Comparison of ENCODE assay signal across 8 cellular contexts in the genomic region with DNA sequence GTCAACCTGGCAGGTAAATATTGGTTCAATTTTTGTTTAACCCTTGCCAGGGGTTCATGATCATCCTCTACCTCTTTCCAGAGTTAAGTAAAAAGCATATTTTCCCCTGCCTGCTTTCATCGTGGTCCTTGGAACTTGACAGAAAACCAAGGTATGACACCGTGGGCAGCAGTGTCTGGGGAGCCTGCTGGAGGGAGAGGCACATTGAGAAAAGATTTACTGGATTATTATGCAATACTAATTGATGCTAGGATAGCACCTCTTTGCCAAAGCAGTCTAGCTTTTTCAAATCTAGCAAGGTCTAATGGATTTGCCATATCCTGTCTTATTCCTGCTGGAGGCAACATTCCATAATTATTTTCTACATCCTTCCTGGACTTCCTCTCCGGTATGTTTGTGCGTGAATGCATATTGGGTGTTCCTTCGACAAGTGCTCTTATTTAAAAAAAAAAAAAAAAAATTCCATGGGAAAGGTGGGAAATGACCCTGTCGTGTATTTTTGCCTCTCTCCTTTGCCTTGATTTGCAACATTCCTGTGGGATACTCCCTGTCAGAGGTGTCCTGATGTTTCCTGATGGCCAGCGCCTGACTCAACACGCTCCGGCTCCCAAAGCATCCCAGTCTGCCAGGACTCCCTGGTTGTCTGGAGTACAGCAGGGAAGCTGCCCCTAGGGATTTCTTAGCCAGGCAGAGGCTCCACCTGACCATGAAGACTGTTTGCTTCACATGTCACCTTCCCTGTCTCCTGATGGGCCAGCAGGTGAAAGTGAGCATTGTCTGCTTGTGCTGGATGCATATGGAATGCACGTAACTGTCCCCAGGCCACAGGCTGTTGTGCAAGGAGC. TPM values are rescaled to one million over a fixed set of nuclear protein-coding genes. Genes with fewer than 3 reads are reported as not detected.
DNase-seq lines count a peak whose midpoint lies in the region; ATAC-seq and TF ChIP-seq lines count a peak whose summit lies in the region.

No MANE protein-coding gene starts in this region.

- H2BK15ac ChIP-seq in neuronal stem cell (ENCODE audit: low read length), result no peak overlapping the region

- H2AFZ ChIP-seq in GM23248, result no peak overlapping the region
- no peak overlapping the region for H2AFZ ChIP-seq in neuronal stem cell (ENCODE audit: low read length)

- peaks cover 52% of the 10 kb centered on the region for H3F3A ChIP-seq in GM23248 (ENCODE audit: insufficient read depth)

- peak overlapping the region; percentile 98 for H3K27ac ChIP-seq in GM23248
- H3K27ac ChIP-seq in endodermal cell (ENCODE audit: low read depth, low read length), result no peak overlapping the region
- no peak overlapping the region for H3K27ac ChIP-seq in neuronal stem cell (replicated peaks; ENCODE audit: low read length)

- peaks cover 40% of the 10 kb centered on the region for H3K79me2 ChIP-seq in GM23248 (ENCODE audit: insufficient read depth)

- peak overlapping the region; percentile 56 for H3K4me3 Mint-ChIP-seq in endodermal cell

- H2BK12ac ChIP-seq in neuronal stem cell (ENCODE audit: low read length), result no peak overlapping the region

- no peaks in the 10 kb centered on the region for H3K9me2 ChIP-seq in GM23248 (ENCODE audit: insufficient read depth)

- H3K36me3 ChIP-seq in GM23248 (ENCODE audit: low read depth), result peaks cover 21% of the 10 kb centered on the region
- H3K36me3 ChIP-seq in endodermal cell (ENCODE audit: control insufficient read depth, insufficient read depth, low read length), result peaks cover 32% of the 10 kb centered on the region
- no peaks in the 10 kb centered on the region for H3K36me3 ChIP-seq in neuronal stem cell (replicated peaks in 1 of 2; ENCODE audit: control insufficient read depth in 2 of 2, insufficient read depth in 2 of 2, low read length in 2 of 2)

- no peaks in the 10 kb centered on the region for H3K9me3 Mint-ChIP-seq in endodermal cell

- peak overlapping the region; percentile 98 for H3K4me2 ChIP-seq in GM23248 (ENCODE audit: unreplicated experiment)
- H3K4me2 ChIP-seq in neuronal stem cell (ENCODE audit: insufficient read depth, low read length, poor library complexity, severe bottlenecking), result no peak overlapping the region

- H3K9ac ChIP-seq in GM23248 (peak overlapping the region; percentile 99), endodermal cell (ENCODE audit: extremely low read depth, low read length, poor library complexity, severe bottlenecking) (no peak overlapping the region), neuronal stem cell (ENCODE audit: low read depth, low read length, poor library complexity) (no peak overlapping the region)

- no peaks in the 10 kb centered on the region for H3K9me3 ChIP-seq in GM23248 (ENCODE audit: low read depth)
- no peaks in the 10 kb centered on the region for H3K9me3 ChIP-seq in endodermal cell (ENCODE audit: control insufficient read depth, low read length)
- H3K9me3 ChIP-seq in neuronal stem cell (replicated peaks in 1 of 2; ENCODE audit: control insufficient read depth in 2 of 2, insufficient read depth in 1 of 2, low read depth in 1 of 2, low read length in 2 of 2), result no peaks in the 10 kb centered on the region

- H3K14ac ChIP-seq in neuronal stem cell (ENCODE audit: low read length), result no peak overlapping the region

- TF ChIP-seq CTCF in endodermal cell (conservative IDR thresholded peaks at IDR 0.05), result no peak

- no peak overlapping the region; the same call in 1 of the 2 replicates for H3K4me3 ChIP-seq in GM23248
- H3K4me3 ChIP-seq in endodermal cell (ENCODE audit: low read length), result peak overlapping the region; percentile 79
- H3K4me3 ChIP-seq in neuronal stem cell (ENCODE audit: low read length in 2 of 2), result no peak overlapping the region

- DNase-seq in GM23248, result peak; percentile 75
- DNase-seq in SHP77 (lab: John Stamatoyannopoulos, UW), result peak; percentile 35 to 66
- peak; percentile 86 for DNase-seq in endodermal cell
- no peak for DNase-seq in neuronal stem cell (ENCODE audit: low spot score)
- no peak for DNase-seq in NCI-H146 treated with DMSO at 0.1 percent for 48 hours (lab: John Stamatoyannopoulos, UW; ENCODE audit: unreplicated experiment)
- no peak for DNase-seq in NK-92 (lab: John Stamatoyannopoulos, UW; ENCODE audit: unreplicated experiment)
- DNase-seq in activated CD4-positive, alpha-beta T cell treated with anti-CD3 and anti-CD28 coated beads for 4 hours, result no peak

- no peaks in the 10 kb centered on the region for H3K79me1 ChIP-seq in neuronal stem cell (ENCODE audit: low read depth, low read length)

- H3K18ac ChIP-seq in neuronal stem cell (ENCODE audit: low read length), result peak overlapping the region; percentile 4

- in situ Hi-C loops in GM23248 (cut with MboI), result no loop called here

- H4K8ac ChIP-seq in neuronal stem cell (ENCODE audit: low read depth, low read length), result no peak overlapping the region

- H3K4me1 ChIP-seq in GM23248 (ENCODE audit: insufficient read depth) (peaks cover 51% of the 10 kb centered on the region), endodermal cell (ENCODE audit: control insufficient read depth, insufficient read depth, low read length) (peaks cover 11% of the 10 kb centered on the region), neuronal stem cell (ENCODE audit: control insufficient read depth in 2 of 2, insufficient read depth in 1 of 2, low read depth in 1 of 2, low read length in 2 of 2) (peaks cover 0 to 13% of the 10 kb centered on the region in 2 donors)

- H3K23ac ChIP-seq in neuronal stem cell (ENCODE audit: low read depth, low read length, poor library complexity), result peak overlapping the region; percentile 12

- H3K27me3 Mint-ChIP-seq in endodermal cell (ENCODE audit: insufficient read depth), result peaks cover 24% of the 10 kb centered on the region

- ATAC-seq in GM18520 (IDR thresholded peaks at IDR 0.05; ENCODE audit: unreplicated experiment), result no peak

- no peak overlapping the region for H3K4ac ChIP-seq in neuronal stem cell (ENCODE audit: low read length)

- no peak overlapping the region for H2AK5ac ChIP-seq in neuronal stem cell (ENCODE audit: low read depth, low read length)

- H4K91ac ChIP-seq in neuronal stem cell (ENCODE audit: low read depth, low read length, poor library complexity), result no peak overlapping the region

- H2BK120ac ChIP-seq in neuronal stem cell (ENCODE audit: low read depth, low read length), result no peak overlapping the region

- H3K27ac Mint-ChIP-seq in endodermal cell, result peak overlapping the region; percentile 21

- H2BK5ac ChIP-seq in neuronal stem cell (ENCODE audit: low read length), result no peak overlapping the region

- no peaks in the 10 kb centered on the region for H4K20me1 ChIP-seq in GM23248 (ENCODE audit: insufficient read depth)

- 56 to 57% methylated on average over 10 of the region's 10 CpGs for WGBS in GM23248 (ENCODE audit: low coverage in 1 of 2, low lambda C conversion rate in 2 of 2, missing lambda C conversion rate in 2 of 2), 2 experiments
- 64 to 73% methylated on average over 6 to 10 of the region's 10 CpGs for WGBS in endodermal cell (ENCODE audit: insufficient coverage in 1 of 2, insufficient read length in 1 of 2), 2 experiments
- WGBS in neuronal stem cell (ENCODE audit: extremely low coverage in 2 of 2, insufficient read length in 2 of 2, insufficient replicate concordance in 1 of 2), 2 donors, result no CpG with 5 or more reads among the region's 10 CpGs

- H3K27me3 ChIP-seq in GM23248 (replicated peaks; ENCODE audit: insufficient read depth) (no peaks in the 10 kb centered on the region), endodermal cell (ENCODE audit: control insufficient read depth, insufficient read depth, low read length, poor library complexity, severe bottlenecking) (no peaks in the 10 kb centered on the region), neuronal stem cell (ENCODE audit: control insufficient read depth in 3 of 3, insufficient read depth in 3 of 3, low read depth in 1 of 3, low read length in 3 of 3) (peaks cover 3 to 26% (median 18%) of the 10 kb centered on the region in 3 experiments)

- peaks cover 4% of the 10 kb centered on the region for H3K36me3 Mint-ChIP-seq in endodermal cell (ENCODE audit: low read depth)

- peaks cover 26% of the 10 kb centered on the region for H3K4me1 Mint-ChIP-seq in endodermal cell

RNA-seq across cellular contexts. Expression of a gene that starts 6.3 kb away (rescaled TPM):
- total RNA-seq in GM23248 (2014; rRNA removed; shearing (Covaris generic)), result 27.6 and 33.9 TPM in 2 replicates
- 42.9 TPM in 2 replicates for polyA plus RNA-seq in GM23248 (2016; fragmentation: Nextera tagmentation; extraction: Ambion mirVana)
- total RNA-seq in endodermal cell, result 1 to 10 TPM; 2.6 to 2.9 TPM
- polyA plus RNA-seq in endodermal cell (2013, experiment 1 of 2), result 8.3 TPM
- 14.0 TPM for polyA plus RNA-seq in endodermal cell (2013, experiment 2 of 2)
- 0.20 TPM for polyA plus RNA-seq in neuronal stem cell (2013, experiment 1 of 2)
- polyA plus RNA-seq in neuronal stem cell (2013, experiment 2 of 2), result 0.22 TPM

Comparison
In these comparisons a context has a peak if more than half of its experiments do, and no peak if none do; other contexts are left out.
1. DNase-seq: peak in GM23248 (single experiment), SHP77 (2 of 2) and endodermal cell (single experiment); none in neuronal stem cell (single experiment), NCI-H146 treated with DMSO at 0.1 percent for 48 hours (single experiment), NK-92 (single experiment) and activated CD4-positive, alpha-beta T cell treated with anti-CD3 and anti-CD28 coated beads for 4 hours (0 of 2).